ENCODE assay signal across 8 cellular contexts in the genomic region with DNA sequence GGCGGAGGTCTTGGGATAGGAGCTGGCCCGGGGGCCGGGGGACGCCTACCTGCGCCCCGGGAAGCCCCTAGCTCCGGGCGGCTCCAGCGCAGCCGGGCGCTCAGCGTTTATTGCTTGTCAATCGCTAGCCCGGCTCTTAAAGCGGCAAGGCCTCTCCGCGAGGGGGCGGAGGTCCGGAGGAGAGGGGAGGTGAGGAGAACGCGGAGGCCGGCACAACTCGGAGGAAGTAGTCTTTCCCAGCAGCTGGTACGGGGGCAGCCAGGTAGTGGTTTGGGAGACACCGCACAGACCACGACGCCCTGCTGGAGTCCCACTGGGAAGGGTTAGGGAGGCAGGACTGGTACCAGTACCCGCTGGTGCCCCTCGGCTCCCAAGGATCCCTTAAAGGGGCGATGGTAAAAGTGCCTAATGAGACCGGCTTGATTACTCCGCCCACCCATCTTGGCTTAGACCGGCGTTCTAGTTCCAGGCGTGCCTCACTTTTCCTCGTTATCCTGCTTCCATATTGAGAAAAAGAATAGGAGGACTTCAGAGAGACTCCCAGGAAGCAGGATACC. TPM values are rescaled to one million over a fixed set of nuclear protein-coding genes. Genes with fewer than 3 reads are reported as not detected.
DNase-seq lines count a peak whose midpoint lies in the region; ATAC-seq, FAIRE-seq and TF ChIP-seq lines count a peak whose summit lies in the region.

A gene with protein sequence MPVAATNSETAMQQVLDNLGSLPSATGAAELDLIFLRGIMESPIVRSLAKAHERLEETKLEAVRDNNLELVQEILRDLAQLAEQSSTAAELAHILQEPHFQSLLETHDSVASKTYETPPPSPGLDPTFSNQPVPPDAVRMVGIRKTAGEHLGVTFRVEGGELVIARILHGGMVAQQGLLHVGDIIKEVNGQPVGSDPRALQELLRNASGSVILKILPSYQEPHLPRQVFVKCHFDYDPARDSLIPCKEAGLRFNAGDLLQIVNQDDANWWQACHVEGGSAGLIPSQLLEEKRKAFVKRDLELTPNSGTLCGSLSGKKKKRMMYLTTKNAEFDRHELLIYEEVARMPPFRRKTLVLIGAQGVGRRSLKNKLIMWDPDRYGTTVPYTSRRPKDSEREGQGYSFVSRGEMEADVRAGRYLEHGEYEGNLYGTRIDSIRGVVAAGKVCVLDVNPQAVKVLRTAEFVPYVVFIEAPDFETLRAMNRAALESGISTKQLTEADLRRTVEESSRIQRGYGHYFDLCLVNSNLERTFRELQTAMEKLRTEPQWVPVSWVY (minus strand): TSS at position 112 of the 557 bp plus-strand sequence. CDS start 3,076 bp downstream, outside the sequence.

- H3K36me3 ChIP-seq in WERI-Rb-1 (no peaks in the 10 kb centered on the region), breast epithelium (no peaks in the 10 kb centered on the region), iPS-18a (ENCODE audit: control insufficient read depth, low read depth, low read length) (no peaks in the 10 kb centered on the region), gastrocnemius medialis (no peaks in the 10 kb centered on the region)

- H3K9ac ChIP-seq in iPS-18a (ENCODE audit: low read length), result peak within 1 kb of the TSS; percentile 29

- TF ChIP-seq CTCF in D721Med (IDR thresholded peaks at IDR 0.05; ENCODE audit: insufficient read depth, missing control alignments) (no peak), NB4 (IDR thresholded peaks at IDR 0.05; ENCODE audit: low read depth, low read length) (no peak), WERI-Rb-1 (IDR thresholded peaks at IDR 0.05; ENCODE audit: low read depth, low read length) (peak; percentile 21; the same call in 1 of the 2 replicates), breast epithelium (IDR thresholded peaks at IDR 0.05) (peak in 1 of 3 donors; percentile 24), gastrocnemius medialis (IDR thresholded peaks at IDR 0.05 in 4 of 5, conservative IDR thresholded peaks at IDR 0.05 in 1 of 5) (peak in 3 of 5 experiments; percentile 12 to 49 (median 41))

- no peak for FAIRE-seq in D721Med (lab: Jason Lieb, UNC)

- peak within 1 kb of the TSS; percentile 16 for H3K4me3 ChIP-seq in NB4 (ENCODE audit: low read depth, low read length)
- peak within 1 kb of the TSS; percentile 73 for H3K4me3 ChIP-seq in WERI-Rb-1 (ENCODE audit: low read depth, low read length)
- peak within 1 kb of the TSS; percentile 67 to 87 (median 76) for H3K4me3 ChIP-seq in breast epithelium
- peak within 1 kb of the TSS; percentile 84 for H3K4me3 ChIP-seq in iPS-18a (ENCODE audit: low read length)
- H3K4me3 ChIP-seq in gastrocnemius medialis, result peak within 1 kb of the TSS; percentile 51 to 78 (median 66)

- H3K27me3 ChIP-seq in WERI-Rb-1 (ENCODE audit: insufficient read depth, low read depth, severe bottlenecking) (peaks cover 74% of the 10 kb centered on the region), breast epithelium (peaks cover 0 to 5% of the 10 kb centered on the region in 2 donors), iPS-18a (ENCODE audit: control insufficient read depth, insufficient read depth, low read length) (peaks cover 34% of the 10 kb centered on the region), gastrocnemius medialis (peaks cover 39 to 50% (median 50%) of the 10 kb centered on the region in 3 donors)

- intact Hi-C loops in breast epithelium (cut with DNase I; ENCODE audit: low total_unique reads) (no loop called here), gastrocnemius medialis (cut with DNase I; ENCODE audit: low total_unique reads) (no loop called here)

- peak; percentile 46 to 53 for ATAC-seq in gastrocnemius medialis

- H3K4me1 ChIP-seq in breast epithelium (peaks cover 8 to 10% of the 10 kb centered on the region in 2 donors), iPS-18a (ENCODE audit: control insufficient read depth, low read depth, low read length) (peaks cover 10% of the 10 kb centered on the region), gastrocnemius medialis (peaks cover 10 to 29% of the 10 kb centered on the region in 2 donors)

- TF ChIP-seq POLR2A in NB4 (IDR thresholded peaks at IDR 0.05; ENCODE audit: extremely low read depth, insufficient read length), result no peak
- TF ChIP-seq POLR2A in breast epithelium (IDR thresholded peaks at IDR 0.05), result no peak
- TF ChIP-seq POLR2A in gastrocnemius medialis (IDR thresholded peaks at IDR 0.05), result peak in 1 of 2 donors; percentile 40

- DNase-seq in D721Med (ENCODE audit: insufficient read length, low spot score) (peak; percentile 73), NB4 (ENCODE audit: low read depth) (peak; percentile 77), WERI-Rb-1 (peak; percentile 87), breast epithelium (ENCODE audit: low spot score in 2 of 2) (peak in 1 of 2 donors; percentile 65), gastrocnemius medialis (peak in 1 of 2 donors; percentile 33), cortex of kidney (lab: John Stamatoyannopoulos, UW) (no peak), GM19240 (ENCODE audit: insufficient read length, low spot score) (no peak)

- H3K9me3 ChIP-seq in WERI-Rb-1 (ENCODE audit: severe bottlenecking), result no peaks in the 10 kb centered on the region
- H3K9me3 ChIP-seq in breast epithelium, result no peaks in the 10 kb centered on the region
- no peaks in the 10 kb centered on the region for H3K9me3 ChIP-seq in iPS-18a (ENCODE audit: control insufficient read depth, low read depth, low read length)
- H3K9me3 ChIP-seq in gastrocnemius medialis, result no peaks in the 10 kb centered on the region

- no peak within 1 kb of the TSS for H3K27ac ChIP-seq in WERI-Rb-1
- peak within 1 kb of the TSS; percentile 87 to 90 for H3K27ac ChIP-seq in breast epithelium
- no peak within 1 kb of the TSS for H3K27ac ChIP-seq in iPS-18a (ENCODE audit: low read length)
- peak within 1 kb of the TSS; percentile 61 to 77 (median 74) for H3K27ac ChIP-seq in gastrocnemius medialis

- in situ Hi-C loops in gastrocnemius medialis (cut with MboI; ENCODE audit: low sequenced_read_pairs in 4 of 4), result loop anchor here in 1 of 4 donors (25.0 kb wide), 1 partner anchor 255 kb away; the partner anchor contains the start of gene ASB16

RNA-seq across cellular contexts. Expression of the gene that starts here (rescaled TPM):
- total RNA-seq in breast epithelium (1 to 10 TPM; 2.6 to 7.9 (median 3.9) TPM), gastrocnemius medialis (1 to 10 TPM in 2 of 4 donors, under 1 TPM in 1, not detected in 1; 0.39 to 3.2 (median 2.0) TPM)

Comparison
In these comparisons a context has a peak if more than half of its experiments do, and no peak if none do; other contexts are left out.
1. DNase-seq: peak in D721Med (single experiment), NB4 (single experiment) and WERI-Rb-1 (single experiment); none in cortex of kidney (single experiment) and GM19240 (single experiment).
2. CTCF ChIP-seq: peak in WERI-Rb-1 (single experiment) and gastrocnemius medialis (3 of 5); none in D721Med (single experiment) and NB4 (single experiment).
3. H3K4me3 ChIP-seq: peak in every context shown above with its lines; median percentile 84 in iPS-18a; 76 in breast epithelium; 73 in WERI-Rb-1; 66 in gastrocnemius medialis; 16 in NB4.
4. H3K27ac ChIP-seq: peak in breast epithelium (2 of 2) and gastrocnemius medialis (4 of 4); none in WERI-Rb-1 (single experiment) and iPS-18a (single experiment).